ENCODE assay signal across 1 cellular context in the genomic region with DNA sequence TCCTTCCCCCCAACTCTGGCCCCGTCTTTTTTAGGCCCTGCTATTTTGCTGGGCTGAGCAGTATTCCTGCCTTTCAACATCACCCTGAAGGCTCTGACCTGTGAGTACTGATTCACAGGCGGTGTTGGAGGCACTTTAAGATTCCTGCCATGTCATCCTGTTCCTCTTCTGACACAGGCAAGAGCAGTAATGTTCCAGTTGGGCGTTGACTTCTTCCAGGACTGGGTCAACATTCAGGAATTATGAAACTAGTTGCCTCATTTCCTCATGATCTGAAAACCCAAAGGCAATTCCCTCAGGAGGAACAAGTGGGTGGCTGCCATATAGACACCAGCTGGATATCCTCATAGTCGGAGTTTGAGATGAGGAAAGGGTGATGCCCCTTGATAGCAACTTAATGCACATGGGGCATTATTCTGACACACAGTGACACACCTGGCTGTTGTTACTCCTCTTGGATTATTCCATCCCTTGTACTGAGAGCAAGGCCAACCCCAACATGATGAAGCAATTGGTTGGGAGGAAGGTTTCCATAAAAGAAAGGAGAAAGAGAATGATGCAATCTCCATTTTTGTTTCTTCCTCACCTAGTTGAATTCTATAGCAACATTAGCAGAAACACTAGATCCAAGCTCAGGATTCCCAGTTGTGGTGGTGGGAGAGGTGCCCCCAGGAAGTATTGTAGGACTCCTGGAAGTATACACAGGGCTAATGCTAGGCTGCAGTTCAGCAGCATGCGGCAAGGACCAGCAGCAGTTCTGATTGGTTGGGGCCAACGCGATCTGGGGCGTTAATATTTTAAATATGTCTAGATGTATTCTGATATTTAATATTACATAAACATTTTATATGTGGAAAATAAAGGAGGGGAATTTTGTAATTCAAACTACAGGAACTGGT.
A peak's percentile ranks its signal among the peaks of the same experiment; 100 is the strongest.
TF ChIP-seq lines count a peak whose summit lies in the region.

No MANE protein-coding gene starts in this region.

TF ChIP-seq in HepG2, 621 proteins besides CTCF, POLR2A, EP300 and RAD21 (continues in another document):
- TF ChIP-seq SMARCC2 (IDR thresholded peaks at IDR 0.05) (no peak), ZNF768 (CRISPR knock-in tag; IDR thresholded peaks at IDR 0.05) (no peak), HNRNPH1 (optimal IDR thresholded peaks at IDR 0.05; ENCODE audit: low read depth, low read length) (no peak), SP2 (CRISPR knock-in tag; IDR thresholded peaks at IDR 0.05) (no peak), THYN1 (CRISPR knock-in tag; IDR thresholded peaks at IDR 0.05; ENCODE audit: borderline replicate concordance, low read depth) (no peak), FOXA1 (IDR thresholded peaks at IDR 0.05) (no peak), FOXA1 (CRISPR knock-in tag; IDR thresholded peaks at IDR 0.05) (peak; percentile 10; the same call in 1 of the 2 replicates), ZNF292 (CRISPR knock-in tag; IDR thresholded peaks at IDR 0.05; ENCODE audit: borderline replicate concordance, low read depth) (no peak), ZSCAN9 (CRISPR knock-in tag; IDR thresholded peaks at IDR 0.05; ENCODE audit: borderline replicate concordance) (no peak), GATAD2A (CRISPR knock-in tag; IDR thresholded peaks at IDR 0.05) (peak; percentile 13; the same call in 1 of the 2 replicates), ZNF644 (CRISPR knock-in tag; IDR thresholded peaks at IDR 0.05; ENCODE audit: low read depth) (peak; percentile 61; the same call in 1 of the 2 replicates), SP5 (CRISPR knock-in tag; IDR thresholded peaks at IDR 0.05; ENCODE audit: borderline replicate concordance, low read depth) (no peak), REL (CRISPR knock-in tag; conservative IDR thresholded peaks at IDR 0.05) (no peak), SRSF4 (IDR thresholded peaks at IDR 0.05; ENCODE audit: low read depth, low read length, poor library complexity, severe bottlenecking) (no peak), TBL1XR1 (IDR thresholded peaks at IDR 0.05; ENCODE audit: borderline replicate concordance, low read length, partially characterized antibody) (no peak), CEBPG (CRISPR knock-in tag; IDR thresholded peaks at IDR 0.05) (peak; percentile 5; the same call in 1 of the 2 replicates), KDM4B (CRISPR knock-in tag; IDR thresholded peaks at IDR 0.05) (no peak), CAMTA2 (CRISPR knock-in tag; IDR thresholded peaks at IDR 0.05; ENCODE audit: borderline replicate concordance) (no peak), RBFOX2 (IDR thresholded peaks at IDR 0.05; ENCODE audit: low read depth, low read length) (no peak), JUN (CRISPR knock-in tag; IDR thresholded peaks at IDR 0.05) (no peak), CEBPB (IDR thresholded peaks at IDR 0.05; ENCODE audit: borderline replicate concordance, low read depth, low read length) (peak; percentile 82), MEIS2 (CRISPR knock-in tag; IDR thresholded peaks at IDR 0.05) (no peak), GATAD1 (CRISPR knock-in tag; IDR thresholded peaks at IDR 0.05) (no peak), ZC3H4 (CRISPR knock-in tag; IDR thresholded peaks at IDR 0.05; ENCODE audit: borderline replicate concordance) (no peak), KLF12 (CRISPR knock-in tag; IDR thresholded peaks at IDR 0.05; ENCODE audit: borderline replicate concordance) (no peak), ZNF317 (CRISPR knock-in tag; IDR thresholded peaks at IDR 0.05) (no peak), ZNF674 (CRISPR knock-in tag; IDR thresholded peaks at IDR 0.05; ENCODE audit: low read depth) (no peak), ZNF143 (CRISPR knock-in tag; IDR thresholded peaks at IDR 0.05) (no peak), ZNF326 (CRISPR knock-in tag; IDR thresholded peaks at IDR 0.05; ENCODE audit: borderline replicate concordance) (no peak), ELF3 (CRISPR knock-in tag; IDR thresholded peaks at IDR 0.05) (0 out of 2 replicates have a peak, but pooled peaks have one; percentile 24), ZFAT (CRISPR knock-in tag; conservative IDR thresholded peaks at IDR 0.05) (no peak), KDM2A (CRISPR knock-in tag; IDR thresholded peaks at IDR 0.05; ENCODE audit: borderline replicate concordance, low read depth) (no peak), SALL1 (CRISPR knock-in tag; IDR thresholded peaks at IDR 0.05) (no peak), ZNF33B (CRISPR knock-in tag; IDR thresholded peaks at IDR 0.05) (no peak), ZNF460 (CRISPR knock-in tag; IDR thresholded peaks at IDR 0.05; ENCODE audit: borderline replicate concordance) (no peak), ATF7 (IDR thresholded peaks at IDR 0.05) (peak; percentile 44; the same call in 1 of the 2 replicates), ATF7 (CRISPR knock-in tag; IDR thresholded peaks at IDR 0.05) (no peak), NCOR1 (IDR thresholded peaks at IDR 0.05; ENCODE audit: borderline replicate concordance, low read length) (no peak), ZNF367 (CRISPR knock-in tag; IDR thresholded peaks at IDR 0.05; ENCODE audit: borderline replicate concordance) (no peak)
- TF ChIP-seq, protein P1, sequence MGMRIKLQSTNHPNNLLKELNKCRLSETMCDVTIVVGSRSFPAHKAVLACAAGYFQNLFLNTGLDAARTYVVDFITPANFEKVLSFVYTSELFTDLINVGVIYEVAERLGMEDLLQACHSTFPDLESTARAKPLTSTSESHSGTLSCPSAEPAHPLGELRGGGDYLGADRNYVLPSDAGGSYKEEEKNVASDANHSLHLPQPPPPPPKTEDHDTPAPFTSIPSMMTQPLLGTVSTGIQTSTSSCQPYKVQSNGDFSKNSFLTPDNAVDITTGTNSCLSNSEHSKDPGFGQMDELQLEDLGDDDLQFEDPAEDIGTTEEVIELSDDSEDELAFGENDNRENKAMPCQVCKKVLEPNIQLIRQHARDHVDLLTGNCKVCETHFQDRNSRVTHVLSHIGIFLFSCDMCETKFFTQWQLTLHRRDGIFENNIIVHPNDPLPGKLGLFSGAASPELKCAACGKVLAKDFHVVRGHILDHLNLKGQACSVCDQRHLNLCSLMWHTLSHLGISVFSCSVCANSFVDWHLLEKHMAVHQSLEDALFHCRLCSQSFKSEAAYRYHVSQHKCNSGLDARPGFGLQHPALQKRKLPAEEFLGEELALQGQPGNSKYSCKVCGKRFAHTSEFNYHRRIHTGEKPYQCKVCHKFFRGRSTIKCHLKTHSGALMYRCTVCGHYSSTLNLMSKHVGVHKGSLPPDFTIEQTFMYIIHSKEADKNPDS (CRISPR knock-in tag; IDR thresholded peaks at IDR 0.05): no peak
- TF ChIP-seq, protein P2, sequence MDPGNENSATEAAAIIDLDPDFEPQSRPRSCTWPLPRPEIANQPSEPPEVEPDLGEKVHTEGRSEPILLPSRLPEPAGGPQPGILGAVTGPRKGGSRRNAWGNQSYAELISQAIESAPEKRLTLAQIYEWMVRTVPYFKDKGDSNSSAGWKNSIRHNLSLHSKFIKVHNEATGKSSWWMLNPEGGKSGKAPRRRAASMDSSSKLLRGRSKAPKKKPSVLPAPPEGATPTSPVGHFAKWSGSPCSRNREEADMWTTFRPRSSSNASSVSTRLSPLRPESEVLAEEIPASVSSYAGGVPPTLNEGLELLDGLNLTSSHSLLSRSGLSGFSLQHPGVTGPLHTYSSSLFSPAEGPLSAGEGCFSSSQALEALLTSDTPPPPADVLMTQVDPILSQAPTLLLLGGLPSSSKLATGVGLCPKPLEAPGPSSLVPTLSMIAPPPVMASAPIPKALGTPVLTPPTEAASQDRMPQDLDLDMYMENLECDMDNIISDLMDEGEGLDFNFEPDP (CRISPR knock-in tag; conservative IDR thresholded peaks at IDR 0.05): no peak
- TF ChIP-seq, protein P3, sequence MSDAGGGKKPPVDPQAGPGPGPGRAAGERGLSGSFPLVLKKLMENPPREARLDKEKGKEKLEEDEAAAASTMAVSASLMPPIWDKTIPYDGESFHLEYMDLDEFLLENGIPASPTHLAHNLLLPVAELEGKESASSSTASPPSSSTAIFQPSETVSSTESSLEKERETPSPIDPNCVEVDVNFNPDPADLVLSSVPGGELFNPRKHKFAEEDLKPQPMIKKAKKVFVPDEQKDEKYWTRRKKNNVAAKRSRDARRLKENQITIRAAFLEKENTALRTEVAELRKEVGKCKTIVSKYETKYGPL (CRISPR knock-in tag; IDR thresholded peaks at IDR 0.05): no peak
- TF ChIP-seq, protein P4, sequence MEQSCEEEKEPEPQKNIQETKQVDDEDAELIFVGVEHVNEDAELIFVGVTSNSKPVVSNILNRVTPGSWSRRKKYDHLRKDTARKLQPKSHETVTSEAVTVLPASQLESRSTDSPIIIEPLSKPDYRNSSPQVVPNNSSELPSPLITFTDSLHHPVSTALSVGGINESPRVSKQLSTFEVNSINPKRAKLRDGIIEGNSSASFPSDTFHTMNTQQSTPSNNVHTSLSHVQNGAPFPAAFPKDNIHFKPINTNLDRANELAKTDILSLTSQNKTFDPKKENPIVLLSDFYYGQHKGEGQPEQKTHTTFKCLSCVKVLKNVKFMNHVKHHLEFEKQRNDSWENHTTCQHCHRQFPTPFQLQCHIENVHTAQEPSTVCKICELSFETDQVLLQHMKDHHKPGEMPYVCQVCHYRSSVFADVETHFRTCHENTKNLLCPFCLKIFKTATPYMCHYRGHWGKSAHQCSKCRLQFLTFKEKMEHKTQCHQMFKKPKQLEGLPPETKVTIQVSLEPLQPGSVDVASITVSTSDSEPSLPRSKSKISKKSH (CRISPR knock-in tag; IDR thresholded peaks at IDR 0.05; ENCODE audit: borderline replicate concordance): no peak
- TF ChIP-seq, protein P5, sequence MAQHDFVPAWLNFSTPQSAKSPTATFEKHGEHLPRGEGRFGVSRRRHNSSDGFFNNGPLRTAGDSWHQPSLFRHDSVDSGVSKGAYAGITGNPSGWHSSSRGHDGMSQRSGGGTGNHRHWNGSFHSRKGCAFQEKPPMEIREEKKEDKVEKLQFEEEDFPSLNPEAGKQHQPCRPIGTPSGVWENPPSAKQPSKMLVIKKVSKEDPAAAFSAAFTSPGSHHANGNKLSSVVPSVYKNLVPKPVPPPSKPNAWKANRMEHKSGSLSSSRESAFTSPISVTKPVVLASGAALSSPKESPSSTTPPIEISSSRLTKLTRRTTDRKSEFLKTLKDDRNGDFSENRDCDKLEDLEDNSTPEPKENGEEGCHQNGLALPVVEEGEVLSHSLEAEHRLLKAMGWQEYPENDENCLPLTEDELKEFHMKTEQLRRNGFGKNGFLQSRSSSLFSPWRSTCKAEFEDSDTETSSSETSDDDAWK (CRISPR knock-in tag; IDR thresholded peaks at IDR 0.05): no peak
- TF ChIP-seq, protein P6, sequence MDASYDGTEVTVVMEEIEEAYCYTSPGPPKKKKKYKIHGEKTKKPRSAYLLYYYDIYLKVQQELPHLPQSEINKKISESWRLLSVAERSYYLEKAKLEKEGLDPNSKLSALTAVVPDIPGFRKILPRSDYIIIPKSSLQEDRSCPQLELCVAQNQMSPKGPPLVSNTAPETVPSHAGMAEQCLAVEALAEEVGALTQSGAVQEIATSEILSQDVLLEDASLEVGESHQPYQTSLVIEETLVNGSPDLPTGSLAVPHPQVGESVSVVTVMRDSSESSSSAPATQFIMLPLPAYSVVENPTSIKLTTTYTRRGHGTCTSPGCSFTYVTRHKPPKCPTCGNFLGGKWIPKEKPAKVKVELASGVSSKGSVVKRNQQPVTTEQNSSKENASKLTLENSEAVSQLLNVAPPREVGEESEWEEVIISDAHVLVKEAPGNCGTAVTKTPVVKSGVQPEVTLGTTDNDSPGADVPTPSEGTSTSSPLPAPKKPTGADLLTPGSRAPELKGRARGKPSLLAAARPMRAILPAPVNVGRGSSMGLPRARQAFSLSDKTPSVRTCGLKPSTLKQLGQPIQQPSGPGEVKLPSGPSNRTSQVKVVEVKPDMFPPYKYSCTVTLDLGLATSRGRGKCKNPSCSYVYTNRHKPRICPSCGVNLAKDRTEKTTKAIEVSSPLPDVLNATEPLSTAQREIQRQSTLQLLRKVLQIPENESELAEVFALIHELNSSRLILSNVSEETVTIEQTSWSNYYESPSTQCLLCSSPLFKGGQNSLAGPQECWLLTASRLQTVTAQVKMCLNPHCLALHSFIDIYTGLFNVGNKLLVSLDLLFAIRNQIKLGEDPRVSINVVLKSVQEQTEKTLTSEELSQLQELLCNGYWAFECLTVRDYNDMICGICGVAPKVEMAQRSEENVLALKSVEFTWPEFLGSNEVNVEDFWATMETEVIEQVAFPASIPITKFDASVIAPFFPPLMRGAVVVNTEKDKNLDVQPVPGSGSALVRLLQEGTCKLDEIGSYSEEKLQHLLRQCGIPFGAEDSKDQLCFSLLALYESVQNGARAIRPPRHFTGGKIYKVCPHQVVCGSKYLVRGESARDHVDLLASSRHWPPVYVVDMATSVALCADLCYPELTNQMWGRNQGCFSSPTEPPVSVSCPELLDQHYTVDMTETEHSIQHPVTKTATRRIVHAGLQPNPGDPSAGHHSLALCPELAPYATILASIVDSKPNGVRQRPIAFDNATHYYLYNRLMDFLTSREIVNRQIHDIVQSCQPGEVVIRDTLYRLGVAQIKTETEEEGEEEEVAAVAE (CRISPR knock-in tag; IDR thresholded peaks at IDR 0.05; ENCODE audit: borderline replicate concordance): no peak
- TF ChIP-seq, protein P7, sequence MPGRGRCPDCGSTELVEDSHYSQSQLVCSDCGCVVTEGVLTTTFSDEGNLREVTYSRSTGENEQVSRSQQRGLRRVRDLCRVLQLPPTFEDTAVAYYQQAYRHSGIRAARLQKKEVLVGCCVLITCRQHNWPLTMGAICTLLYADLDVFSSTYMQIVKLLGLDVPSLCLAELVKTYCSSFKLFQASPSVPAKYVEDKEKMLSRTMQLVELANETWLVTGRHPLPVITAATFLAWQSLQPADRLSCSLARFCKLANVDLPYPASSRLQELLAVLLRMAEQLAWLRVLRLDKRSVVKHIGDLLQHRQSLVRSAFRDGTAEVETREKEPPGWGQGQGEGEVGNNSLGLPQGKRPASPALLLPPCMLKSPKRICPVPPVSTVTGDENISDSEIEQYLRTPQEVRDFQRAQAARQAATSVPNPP (CRISPR knock-in tag; IDR thresholded peaks at IDR 0.05): no peak
- TF ChIP-seq, protein P8, sequence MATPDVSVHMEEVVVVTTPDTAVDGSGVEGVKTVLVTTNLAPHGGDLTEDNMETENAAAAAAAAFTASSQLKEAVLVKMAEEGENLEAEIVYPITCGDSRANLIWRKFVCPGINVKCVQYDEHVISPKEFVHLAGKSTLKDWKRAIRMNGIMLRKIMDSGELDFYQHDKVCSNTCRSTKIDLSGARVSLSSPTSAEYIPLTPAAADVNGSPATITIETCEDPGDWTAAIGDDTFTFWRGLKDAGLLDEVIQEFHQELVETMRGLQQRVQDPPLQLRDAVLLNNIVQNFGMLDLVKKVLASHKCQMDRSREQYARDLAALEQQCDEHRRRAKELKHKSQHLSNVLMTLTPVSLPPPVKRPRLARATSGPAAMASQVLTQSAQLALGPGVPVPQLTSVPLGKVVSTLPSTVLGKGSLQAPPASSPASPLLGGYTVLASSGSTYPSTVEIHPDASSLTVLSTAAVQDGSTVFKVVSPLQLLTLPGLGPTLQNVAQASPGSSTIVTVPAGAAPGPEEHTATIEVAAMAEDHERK (CRISPR knock-in tag; IDR thresholded peaks at IDR 0.05; ENCODE audit: low read depth): no peak
- TF ChIP-seq, protein P9, sequence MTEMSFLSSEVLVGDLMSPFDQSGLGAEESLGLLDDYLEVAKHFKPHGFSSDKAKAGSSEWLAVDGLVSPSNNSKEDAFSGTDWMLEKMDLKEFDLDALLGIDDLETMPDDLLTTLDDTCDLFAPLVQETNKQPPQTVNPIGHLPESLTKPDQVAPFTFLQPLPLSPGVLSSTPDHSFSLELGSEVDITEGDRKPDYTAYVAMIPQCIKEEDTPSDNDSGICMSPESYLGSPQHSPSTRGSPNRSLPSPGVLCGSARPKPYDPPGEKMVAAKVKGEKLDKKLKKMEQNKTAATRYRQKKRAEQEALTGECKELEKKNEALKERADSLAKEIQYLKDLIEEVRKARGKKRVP (CRISPR knock-in tag; IDR thresholded peaks at IDR 0.05): peak in 1 of 2 experiments; percentile 64; a peak in 2 of 4 replicates
